In genomic region chr22:20430641-20431519, GRCh38 we compare ENCODE assay signal across 8 cellular contexts. TPM values are rescaled to one million over a fixed set of nuclear protein-coding genes. Genes with fewer than 3 reads are reported as not detected.
A peak's percentile ranks its signal among the peaks of the same experiment; 100 is the strongest.
DNase-seq lines count a peak whose midpoint lies in the region; ATAC-seq and TF ChIP-seq lines count a peak whose summit lies in the region.

No MANE protein-coding gene starts in this region.

- no peak for ATAC-seq in sciatic nerve
- ATAC-seq in GM18858 (IDR thresholded peaks at IDR 0.05; ENCODE audit: unreplicated experiment) = no peak
- ATAC-seq in GM21723 (IDR thresholded peaks at IDR 0.05; ENCODE audit: unreplicated experiment) = no peak

- TF ChIP-seq CTCF in glutamatergic neuron (IDR thresholded peaks at IDR 0.05; ENCODE audit: partially characterized antibody, unreplicated experiment) = peak; percentile 39

- H3K9me3 Mint-ChIP-seq in glutamatergic neuron (ENCODE audit: unreplicated experiment) = no peaks in the 10 kb centered on the region

- peak; percentile 73 for DNase-seq in COR-L47 (lab: John Stamatoyannopoulos, UW)
- DNase-seq in NCI-H1694 treated with DMSO at 0.1 percent for 48 hours (lab: John Stamatoyannopoulos, UW) = peak; percentile 34
- DNase-seq in activated T-helper 1 cell treated with Interleukin-2 at 50 U/mL for 16 hours (ENCODE audit: low read depth) = peak; percentile 52
- DNase-seq in glutamatergic neuron = peak; percentile 79
- peak; percentile 63 for DNase-seq in sciatic nerve (ENCODE audit: low spot score)
- DNase-seq in glomerular visceral epithelial cell (ENCODE audit: extremely low spot score) = no peak

- no peak overlapping the region for H3K27ac Mint-ChIP-seq in glutamatergic neuron (ENCODE audit: unreplicated experiment)

- peaks cover 23% of the 10 kb centered on the region for H3K27me3 Mint-ChIP-seq in glutamatergic neuron (ENCODE audit: unreplicated experiment)

- peak overlapping the region; percentile 52 for H3K4me3 Mint-ChIP-seq in glutamatergic neuron (ENCODE audit: unreplicated experiment)

- H3K4me1 Mint-ChIP-seq in glutamatergic neuron (ENCODE audit: low read depth, unreplicated experiment) = peaks cover 5% of the 10 kb centered on the region

- intact Hi-C loops in sciatic nerve (cut with DNase I) = no loop called here

- no peaks in the 10 kb centered on the region for H3K36me3 Mint-ChIP-seq in glutamatergic neuron (ENCODE audit: unreplicated experiment)

RNA-seq across cellular contexts. Expression of gene SCARF2, which starts 6.7 kb away (rescaled TPM):
- 3.4 TPM for total RNA-seq in glutamatergic neuron (ENCODE audit: unreplicated experiment)
- 30.6 TPM for total RNA-seq in sciatic nerve

RNA-seq across cellular contexts. Expression of gene ZNF74, which starts 36.9 kb away (rescaled TPM):
- total RNA-seq in glutamatergic neuron (ENCODE audit: unreplicated experiment) = 50.3 TPM
- 10.8 TPM for total RNA-seq in sciatic nerve
